Comparison of ENCODE assay signal across 9 cellular contexts in the genomic region with DNA sequence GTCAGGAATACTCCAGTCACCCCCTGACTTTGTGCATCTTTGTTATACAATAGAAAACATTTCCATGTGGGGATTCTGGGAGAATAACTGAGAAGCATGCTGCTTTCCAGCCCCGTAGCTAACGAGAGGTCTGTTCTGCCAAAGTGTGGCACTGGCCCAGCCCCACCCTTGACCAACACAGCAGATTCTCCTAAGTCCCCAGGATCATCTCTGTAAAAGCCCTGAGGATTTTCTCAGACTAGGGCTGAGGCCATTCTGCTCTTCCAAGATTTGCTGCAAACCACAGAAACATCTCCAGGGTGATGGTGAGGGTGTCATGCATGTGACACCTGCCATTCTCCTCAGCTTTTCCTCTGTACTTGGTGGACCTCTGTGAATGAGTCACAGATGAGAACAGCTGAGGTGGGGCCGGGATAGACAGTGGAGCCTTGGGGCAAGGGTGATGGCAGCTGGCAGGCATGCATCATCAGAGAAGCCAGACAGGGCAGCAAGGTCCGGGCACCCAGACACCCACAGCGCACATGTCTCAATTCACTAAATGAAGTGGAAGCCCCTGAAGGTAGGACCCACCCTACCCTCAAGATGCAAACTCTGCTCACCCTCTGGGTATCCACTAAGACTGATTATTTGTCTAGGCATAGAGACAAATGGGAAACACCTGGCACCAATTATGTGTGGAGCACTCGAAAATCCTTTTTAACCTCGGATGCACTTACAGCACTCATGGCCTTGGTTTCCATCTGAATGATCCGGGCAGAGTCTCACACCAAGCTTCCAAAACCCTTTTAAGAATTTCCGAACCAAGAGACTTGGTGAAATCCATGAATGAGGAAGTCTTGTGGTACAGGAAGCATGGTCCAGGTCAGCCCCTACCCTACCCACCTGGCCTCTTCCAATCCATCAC. TPM values are rescaled to one million over a fixed set of nuclear protein-coding genes. Genes with fewer than 3 reads are reported as not detected.
DNase-seq lines count a peak whose midpoint lies in the region; ATAC-seq, FAIRE-seq and TF ChIP-seq lines count a peak whose summit lies in the region.
"Had no signal": no experiment of that assay in that cellular context is flagged by ENCODE, and none has a peak within 500 bp of the region (broad histone marks: within the 10 kb centered on the region; RNA-seq: fewer than 3 reads in every experiment).

No MANE protein-coding gene starts in this region.

- H3K27ac ChIP-seq in thyroid gland = peak overlapping the region in 1 of 3 donors; percentile 61

- no peaks in the 10 kb centered on the region for H3K27me3 Mint-ChIP-seq in activated CD4-positive, alpha-beta T cell treated with anti-CD3 and anti-CD28 coated beads, Interleukin-2, amount 10 ng/mL, durations not matched to agents 24 days and 14 days

- 73 to 84% methylated on average over 8 to 9 of the region's 9 CpGs for WGBS in thyroid gland, 2 donors

- no peaks in the 10 kb centered on the region for H3K9me3 ChIP-seq in mucosa of descending colon
- H3K9me3 ChIP-seq in thyroid gland = no peaks in the 10 kb centered on the region

- TF ChIP-seq CTCF in mucosa of descending colon (IDR thresholded peaks at IDR 0.05) (no peak), thyroid gland (IDR thresholded peaks at IDR 0.05) (no peak)

- peak overlapping the region; percentile 48 for H3K27ac Mint-ChIP-seq in activated CD4-positive, alpha-beta T cell treated with anti-CD3 and anti-CD28 coated beads, Interleukin-2, amount 10 ng/mL, durations not matched to agents 24 days and 14 days

- peak overlapping the region; percentile 44 for H3K4me3 Mint-ChIP-seq in activated CD4-positive, alpha-beta T cell treated with anti-CD3 and anti-CD28 coated beads, Interleukin-2, amount 10 ng/mL, durations not matched to agents 24 days and 14 days

- no peak overlapping the region for H3K4me3 ChIP-seq in mucosa of descending colon
- H3K4me3 ChIP-seq in thyroid gland (replicated peaks in 1 of 3) = no peak overlapping the region

- TF ChIP-seq POLR2A in H54 (IDR thresholded peaks at IDR 0.05; ENCODE audit: low read depth, low read length) (no peak), thyroid gland (IDR thresholded peaks at IDR 0.05) (no peak)

- peaks cover 4% of the 10 kb centered on the region for H3K4me1 ChIP-seq in mucosa of descending colon (ENCODE audit: low read depth)
- peaks cover 24 to 46% of the 10 kb centered on the region in 2 donors for H3K4me1 ChIP-seq in thyroid gland

- H3K36me3 ChIP-seq in mucosa of descending colon (ENCODE audit: low read depth) (no peaks in the 10 kb centered on the region), thyroid gland (no peaks in the 10 kb centered on the region)

- H3K4me1 Mint-ChIP-seq in activated CD4-positive, alpha-beta T cell treated with anti-CD3 and anti-CD28 coated beads, Interleukin-2, amount 10 ng/mL, durations not matched to agents 24 days and 14 days = peaks cover 72% of the 10 kb centered on the region

- DNase-seq in COLO668 (lab: John Stamatoyannopoulos, UW; ENCODE audit: unreplicated experiment) (peak; percentile 80), H54 (ENCODE audit: insufficient read length, low spot score) (peak; percentile 67), mucosa of descending colon (no peak), thyroid gland (no peak), hippocampal formation (lab: John Stamatoyannopoulos, UW) (no peak)
- no peak for DNase-seq in activated CD4-positive, alpha-beta T cell treated with anti-CD3 and anti-CD28 coated beads, Interleukin-2, amount 10 ng/mL, durations not matched to agents 24 days and 14 days

- FAIRE-seq in H54 (lab: Jason Lieb, UNC) = peak; percentile 92

- H3K36me3 Mint-ChIP-seq in activated CD4-positive, alpha-beta T cell treated with anti-CD3 and anti-CD28 coated beads, Interleukin-2, amount 10 ng/mL, durations not matched to agents 24 days and 14 days (ENCODE audit: low read depth) = peaks cover 10% of the 10 kb centered on the region

- no peaks in the 10 kb centered on the region for H3K9me3 Mint-ChIP-seq in activated CD4-positive, alpha-beta T cell treated with anti-CD3 and anti-CD28 coated beads, Interleukin-2, amount 10 ng/mL, durations not matched to agents 24 days and 14 days

- H3K27me3 ChIP-seq in thyroid gland = no peaks in the 10 kb centered on the region

- peak; percentile 50 for ATAC-seq in mucosa of descending colon
- ATAC-seq in HG03439 (IDR thresholded peaks at IDR 0.05; ENCODE audit: unreplicated experiment) = no peak
- ATAC-seq in HG02885 (IDR thresholded peaks at IDR 0.05; ENCODE audit: poor library complexity, unreplicated experiment) = no peak
- ATAC-seq: Panc1 had no signal

- intact Hi-C loops in activated CD4-positive, alpha-beta T cell treated with anti-CD3 and anti-CD28 coated beads, Interleukin-2, amount 10 ng/mL, durations not matched to agents 24 days and 14 days (cut with micrococcal nuclease) = loop anchor here (1.0 to 5.0 kb wide), 5 partner anchors 9 to 86 kb away; no protein-coding TSS in a partner anchor
- intact Hi-C loops in mucosa of descending colon (cut with DNase I, micrococcal nuclease) = no loop called here
- intact Hi-C loops in thyroid gland (cut with DNase I) = no loop called here

RNA-seq across cellular contexts. Expression of a gene that starts 20.1 kb away (rescaled TPM):
- total RNA-seq in activated CD4-positive, alpha-beta T cell treated with anti-CD3 and anti-CD28 coated beads, Interleukin-2, amount 10 ng/mL, durations not matched to agents 24 days and 14 days = 42.2 and 43.5 TPM in 2 replicates
- total RNA-seq in mucosa of descending colon (100 to 1,000 TPM in 1 of 3 donors, 10 to 100 TPM in 2; 52.0 to 136 (median 54.4) TPM), thyroid gland (100 to 1,000 TPM; 126 to 240 (median 160) TPM)

Comparison
In these comparisons a context has a peak if more than half of its experiments do, and no peak if none do; other contexts are left out.
1. DNase-seq: peak in COLO668 (single experiment) and H54 (single experiment); none in activated CD4-positive, alpha-beta T cell treated with anti-CD3 and anti-CD28 coated beads, Interleukin-2, amount 10 ng/mL, durations not matched to agents 24 days and 14 days (single experiment), mucosa of descending colon (0 of 3), thyroid gland (0 of 2) and hippocampal formation (0 of 2).